In the genomic region with DNA sequence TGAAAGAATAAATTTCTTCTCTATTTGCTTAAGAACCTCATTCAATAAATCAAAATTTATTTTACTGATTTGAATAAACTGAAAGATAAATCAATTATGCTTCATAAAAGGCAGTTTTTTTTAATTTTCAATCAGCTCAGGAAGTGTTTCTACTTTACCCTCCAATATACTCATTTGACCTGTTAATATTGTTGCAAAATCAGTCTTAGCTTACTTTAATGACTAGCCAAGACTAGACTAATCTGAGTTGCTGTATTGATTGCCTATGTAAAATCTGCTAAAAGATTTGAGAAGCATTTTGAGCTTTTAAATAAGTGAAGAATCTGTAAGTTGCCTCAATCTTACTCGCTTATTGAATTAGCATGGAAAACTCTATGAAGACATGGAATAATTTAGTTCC, we compare ENCODE assay signal across 32 cellular contexts.
"Had no signal": no experiment of that assay in that cellular context is flagged by ENCODE, and none has a peak within 500 bp of the region (broad histone marks: within the 10 kb centered on the region; RNA-seq: fewer than 3 reads in every experiment).

No MANE protein-coding gene starts in this region.

- H3K9me3 ChIP-seq: adrenal gland, ascending aorta, body of pancreas, breast epithelium had no signal

- H3K27ac ChIP-seq: adrenal gland, ascending aorta, body of pancreas, brain microvascular endothelial cell, breast epithelium, cardiac muscle cell had no signal

- ATAC-seq: activated naive CD4-positive, alpha-beta T cell treated with anti-CD3 and anti-CD28 coated beads, Interleukin-2, amount 50 U/mL, for 72 hours; activated naive CD8-positive, alpha-beta T cell treated with anti-CD3 and anti-CD28 coated beads, Interleukin-2, amount 50 U/mL, for 24 hours; activated T-cell treated with anti-CD3 and anti-CD28 coated beads, Interleukin-2, amount 50 U/mL, for 4 hours; activated T-cell treated with anti-CD3 and anti-CD28 coated beads, Interleukin-2, amount 50 U/mL, for 72 hours; activated T-helper 17 cell treated with anti-CD3 and anti-CD28 coated beads, Interleukin-2, amount 50 U/mL, for 72 hours; body of pancreas had no signal

- DNase-seq: activated effector memory CD4-positive, alpha-beta T cell treated with anti-CD3 and anti-CD28 coated beads, Interleukin-2, amount 50 U/mL, for 16 hours; activated effector memory CD4-positive, alpha-beta T cell treated with Interleukin-2 at 50 U/mL for 16 hours; activated gamma-delta T cell; activated gamma-delta T cell treated with Interleukin-2 at 50 U/mL for 16 hours; activated naive CD4-positive, alpha-beta T cell; activated naive CD4-positive, alpha-beta T cell treated with anti-CD3 and anti-CD28 coated beads for 36 hours; activated naive CD4-positive, alpha-beta T cell treated with anti-CD3 and anti-CD28 coated beads, Interleukin-2, amount 10 ng/mL, durations not matched to agents 7 days and 5 days; activated naive CD4-positive, alpha-beta T cell treated with anti-CD3 and anti-CD28 coated beads, Interleukin-2, amount 50 U/mL, for 16 hours; activated naive CD4-positive, alpha-beta T cell treated with Interleukin-2 at 50 U/mL for 16 hours; activated naive CD8-positive, alpha-beta T cell treated with anti-CD3 and anti-CD28 coated beads for 36 hours; activated naive CD8-positive, alpha-beta T cell treated with anti-CD3 and anti-CD28 coated beads, Interleukin-2, amount 10 ng/mL, durations not matched to agents 7 days and 5 days; activated naive CD8-positive, alpha-beta T cell treated with anti-CD3 and anti-CD28 coated beads, Interleukin-2, amount 50 U/mL, for 24 hours; activated T-cell treated with anti-CD3 and anti-CD28 coated beads, Interleukin-2, amount 50 U/mL, for 1 hour; activated T-cell treated with anti-CD3 and anti-CD28 coated beads, Interleukin-2, amount 50 U/mL, for 24 hours; activated T-cell treated with anti-CD3 and anti-CD28 coated beads, Interleukin-2, amount 50 U/mL, for 4 hours; activated T-cell treated with anti-CD3 and anti-CD28 coated beads, Interleukin-2, amount 50 U/mL, for 48 hours; activated T-cell treated with anti-CD3 and anti-CD28 coated beads, Interleukin-2, amount 50 U/mL, for 72 hours; adrenal gland; amniotic stem cell; amygdala; anterior cingulate cortex; aorta; body of pancreas; brain microvascular endothelial cell; caudate nucleus; central memory CD4-positive, alpha-beta T cell; cerebellar nuclear complex had no signal

- H3K4me3 ChIP-seq: adrenal gland, ascending aorta, body of pancreas, breast epithelium, cardiac muscle cell had no signal

- H3K36me3 ChIP-seq: adrenal gland, ascending aorta, brain microvascular endothelial cell, breast epithelium, cardiac muscle cell had no signal

- H3K4me1 ChIP-seq: adrenal gland, ascending aorta, body of pancreas, breast epithelium had no signal

- H3K27me3 ChIP-seq: adrenal gland, ascending aorta, body of pancreas, brain microvascular endothelial cell, breast epithelium, cardiac muscle cell had no signal
